Comparison of ENCODE assay signal across 20 cellular contexts in the genomic region with DNA sequence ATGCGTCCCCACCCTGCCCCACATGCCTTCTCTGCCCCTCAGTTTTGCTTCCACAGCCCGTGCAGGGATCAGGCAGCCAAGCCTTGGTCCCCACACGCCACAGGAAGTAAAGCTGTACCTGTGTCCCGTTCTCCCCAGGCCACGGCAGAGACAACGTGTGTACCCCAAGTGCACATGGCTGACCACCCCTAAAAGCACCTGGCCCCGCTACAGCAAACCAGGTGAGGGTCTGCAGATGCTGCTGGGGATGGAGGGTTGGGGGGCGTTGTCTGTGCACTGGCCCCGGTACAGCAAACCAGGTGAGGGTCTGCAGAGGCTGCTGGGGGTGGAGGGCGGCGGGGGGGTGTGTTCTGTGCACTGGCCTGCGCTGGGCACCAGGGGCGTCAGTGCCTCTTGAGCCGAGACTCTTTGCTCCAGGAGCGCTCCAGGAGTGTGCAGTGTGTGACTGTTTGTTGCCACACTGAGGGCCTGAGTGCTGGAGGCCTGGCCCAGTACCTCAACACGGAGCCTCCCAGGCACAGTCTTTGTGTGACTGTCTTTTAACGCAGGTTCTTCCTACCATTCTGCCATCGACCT. TPM values are rescaled to one million over a fixed set of nuclear protein-coding genes. Genes with fewer than 3 reads are reported as not detected.
DNase-seq lines count a peak whose midpoint lies in the region; ATAC-seq, FAIRE-seq and TF ChIP-seq lines count a peak whose summit lies in the region.
"Had no signal": no experiment of that assay in that cellular context is flagged by ENCODE, and none has a peak within 500 bp of the region (broad histone marks: within the 10 kb centered on the region; RNA-seq: fewer than 3 reads in every experiment).

No MANE protein-coding gene starts in this region.

- TF ChIP-seq CTCF in HepG2 (CRISPR knock-in tag; IDR thresholded peaks at IDR 0.05) = no peak
- no peak for TF ChIP-seq CTCF in right lobe of liver (IDR thresholded peaks at IDR 0.05)
- no peak for TF ChIP-seq CTCF in WTC11 (IDR thresholded peaks at IDR 0.05)
- no peak for TF ChIP-seq CTCF in osteoblast (IDR thresholded peaks at IDR 0.05; ENCODE audit: extremely low read depth, low read depth, low read length)

- no peak overlapping the region for H3K27ac Mint-ChIP-seq in WTC11
- H3K27ac Mint-ChIP-seq: HFFc6 had no signal

- POLR2A ChIA-PET in HepG2 (lab: Yijun Ruan, JAX) (interaction anchor here (1.7 kb wide), 1 partner anchor 19 kb away, joined by 5 read pairs; a partner anchor contains a TSS), WTC11 (lab: Charles Lee) (no interaction called here)

- no peak overlapping the region for H3K9ac ChIP-seq in HepG2 (ENCODE audit: insufficient read depth, low read depth, low read length)

- no peak for DNase-seq in HepG2 (ENCODE audit: low spot score)
- no peak for DNase-seq in right lobe of liver
- no peak for DNase-seq in WTC11 (ENCODE audit: low spot score)
- DNase-seq in osteoblast (ENCODE audit: insufficient read length, low spot score, missing footprints) = peak; percentile 75
- no peak for DNase-seq in SHP77 (lab: John Stamatoyannopoulos, UW)
- DNase-seq in NK-92 treated with Interleukin-12 subunit alpha and Interleukin-12 subunit beta, amount 100 ng/mL, for 24 hours (lab: John Stamatoyannopoulos, UW) = no peak
- DNase-seq: CD4-positive, alpha-beta memory T cell; GF-D8; GOT3; HFFc6; Karpas-422; NCI-H1048; NCI-H1436 treated with DMSO at 0.1 percent for 48 hours; NCI-H2029; NCI-H526; PC-9 had no signal

- H3K36me3 ChIP-seq in HepG2 (replicated peaks in 1 of 2; ENCODE audit: control insufficient read depth in 1 of 2, insufficient read depth in 2 of 2, low read length in 2 of 2) (peaks cover 50 to 84% of the 10 kb centered on the region in 2 experiments; a peak in 4 of 5 replicates), right lobe of liver (peaks cover 0 to 92% (median 36%) of the 10 kb centered on the region in 4 donors), osteoblast (ENCODE audit: insufficient read depth, low read length) (peaks cover 78% of the 10 kb centered on the region)

- TF ChIP-seq RAD21 in HepG2 (CRISPR knock-in tag; IDR thresholded peaks at IDR 0.05) = no peak

- H3K9me3 ChIP-seq in HepG2 (ENCODE audit: low read length) (no peaks in the 10 kb centered on the region), right lobe of liver (no peaks in the 10 kb centered on the region), osteoblast (ENCODE audit: low read depth, low read length) (no peaks in the 10 kb centered on the region)
- H3K9me3 ChIP-seq: SJSA1 had no signal

- WGBS in HepG2 (ENCODE audit: low lambda C conversion rate) = 94% methylated on average over 12 of the region's 18 CpGs
- 90% methylated on average over 10 of the region's 18 CpGs for WGBS in right lobe of liver (ENCODE audit: insufficient coverage, low coverage, low lambda C conversion rate, missing lambda C conversion rate)

- H3K4me1 ChIP-seq in HepG2 (ENCODE audit: insufficient read depth, low read length) (no peaks in the 10 kb centered on the region), right lobe of liver (no peaks in the 10 kb centered on the region), osteoblast (ENCODE audit: insufficient read depth, low read length) (no peaks in the 10 kb centered on the region)
- H3K4me1 ChIP-seq: SJSA1 had no signal

- no peak for FAIRE-seq in HepG2 (lab: Jason Lieb, UNC)
- FAIRE-seq: A204.1, GM12891 had no signal

- CTCF ChIA-PET in HepG2 (lab: Yijun Ruan, JAX; ENCODE audit: low intra/inter-chr PET ratio, low total read pairs) (no interaction called here), WTC11 (lab: Charles Lee) (interaction anchor here (1.8 kb wide), 1 partner anchor 18 kb away, joined by 11 read pairs; no protein-coding TSS in a partner anchor)

- no peak for TF ChIP-seq EP300 in HepG2 (IDR thresholded peaks at IDR 0.05; ENCODE audit: low read depth in 2 of 2, low read length in 2 of 2)
- no peak for TF ChIP-seq EP300 in HepG2 (CRISPR knock-in tag; IDR thresholded peaks at IDR 0.05; ENCODE audit: borderline replicate concordance)

- no peak overlapping the region for H3K4me2 ChIP-seq in HepG2 (ENCODE audit: low read depth, low read length)
- no peak overlapping the region for H3K4me2 ChIP-seq in osteoblast (ENCODE audit: insufficient read depth, low read length)
- H3K4me2 ChIP-seq: PC-9 had no signal

- H2AFZ ChIP-seq in HepG2 (ENCODE audit: low read length) = no peak overlapping the region
- no peak overlapping the region for H2AFZ ChIP-seq in osteoblast (ENCODE audit: low read length)
- H2AFZ ChIP-seq: PC-9 had no signal

- TF ChIP-seq POLR2A in HepG2 (IDR thresholded peaks at IDR 0.05; ENCODE audit: insufficient read depth in 1 of 2, low read depth in 2 of 2, low read length in 2 of 2) = no peak
- no peak for TF ChIP-seq POLR2A in right lobe of liver (IDR thresholded peaks at IDR 0.05)

- H3K4me3 Mint-ChIP-seq in WTC11 = no peak overlapping the region
- H3K4me3 Mint-ChIP-seq: CD4-positive, alpha-beta memory T cell; HFFc6 had no signal

- H3K4me3 ChIP-seq in HepG2 (replicated peaks in 1 of 3; ENCODE audit: insufficient read depth in 1 of 3, low read depth in 2 of 3, low read length in 3 of 3) = no peak overlapping the region
- no peak overlapping the region for H3K4me3 ChIP-seq in right lobe of liver
- H3K4me3 ChIP-seq in osteoblast (ENCODE audit: insufficient read depth, low read length) = no peak overlapping the region
- H3K4me3 ChIP-seq: PC-9, SJSA1 had no signal

- no peaks in the 10 kb centered on the region for H3K79me2 ChIP-seq in HepG2 (ENCODE audit: insufficient read depth, low read length)
- peaks cover 24% of the 10 kb centered on the region for H3K79me2 ChIP-seq in osteoblast (ENCODE audit: insufficient read depth, low read length)

- peaks cover 5% of the 10 kb centered on the region; the same call in 1 of the 2 replicates for H4K20me1 ChIP-seq in HepG2 (ENCODE audit: insufficient read depth, low read length)
- peaks cover 22% of the 10 kb centered on the region for H4K20me1 ChIP-seq in osteoblast (ENCODE audit: insufficient read depth, low read length)

- peaks cover 23% of the 10 kb centered on the region for H3K36me3 Mint-ChIP-seq in WTC11

- H3K4me1 Mint-ChIP-seq in WTC11 = no peaks in the 10 kb centered on the region

- peak; percentile 35 for ATAC-seq in HepG2
- ATAC-seq in right lobe of liver = no peak
- ATAC-seq in WTC11 = peak; percentile 75

- no peaks in the 10 kb centered on the region for H3K27me3 Mint-ChIP-seq in WTC11 (ENCODE audit: low read depth)
- H3K27me3 Mint-ChIP-seq: CD4-positive, alpha-beta memory T cell had no signal

- BruUV-seq in HepG2 (replicated peaks; lab: Mats Ljungman, UMichigan) = no TSS peak

- no peak overlapping the region for H3K27ac ChIP-seq in HepG2 (ENCODE audit: extremely low read length, insufficient read depth, low read length)
- no peak overlapping the region for H3K27ac ChIP-seq in right lobe of liver
- no peak overlapping the region for H3K27ac ChIP-seq in osteoblast (ENCODE audit: low read depth, low read length)
- H3K27ac ChIP-seq: PC-9, RWPE1, SJSA1 had no signal

- no peaks in the 10 kb centered on the region for H3K9me3 Mint-ChIP-seq in WTC11
- H3K9me3 Mint-ChIP-seq: HFFc6 had no signal

- intact Hi-C loops in HepG2 (cut with micrococcal nuclease; ENCODE audit: unreplicated experiment) = no loop called here
- intact Hi-C loops in right lobe of liver (cut with DNase I) = no loop called here

- H3K27me3 ChIP-seq in HepG2 (ENCODE audit: control insufficient read depth in 1 of 2, insufficient read depth in 2 of 2, low read length in 2 of 2) (no peaks in the 10 kb centered on the region), right lobe of liver (no peaks in the 10 kb centered on the region), osteoblast (ENCODE audit: insufficient read depth, low read length) (no peaks in the 10 kb centered on the region)
- H3K27me3 ChIP-seq: SJSA1 had no signal

- in situ Hi-C loops in HepG2 (cut with HindIII; ENCODE audit: extremely low pct_ligation_motif_present, low pct_unique_long_range_greater_than_20kb) = no loop called here

RNA-seq across cellular contexts. Expression of a gene that starts 18.8 kb away (rescaled TPM):
- 98.4 and 138 TPM in 2 replicates for total RNA-seq in HepG2 (2016; rRNA removed; fragmentation: Illumina TruSeq; extraction: Trizol)
- total RNA-seq in HepG2 (2016; cell fraction: cytosol; rRNA removed; fragmentation: Illumina TruSeq; extraction: Trizol; ENCODE audit: low read depth) = 70.6 and 87.2 TPM in 2 replicates
- total RNA-seq in HepG2 (2016; cell fraction: insoluble cytoplasmic fraction; rRNA removed; fragmentation: Illumina TruSeq; extraction: Trizol) = 75.7 and 144 TPM in 2 replicates
- 50.6 and 58.6 TPM in 2 replicates for total RNA-seq in HepG2 (2016; cell fraction: membrane; rRNA removed; fragmentation: Illumina TruSeq; extraction: Trizol)
- 110 and 124 TPM in 2 replicates for total RNA-seq in HepG2 (2016; cell fraction: nucleus; rRNA removed; fragmentation: Illumina TruSeq; extraction: Trizol)
- 206 and 274 TPM in 2 replicates for polyA plus RNA-seq in HepG2 (2011; rRNA removed)
- 65.2 and 80.6 TPM in 2 replicates for polyA plus RNA-seq in HepG2 (2011; cell fraction: cytosol; rRNA removed)
- 1,625 and 1,754 TPM in 2 replicates for polyA plus RNA-seq in HepG2 (2011; cell fraction: nucleus; rRNA removed)
- 188 and 209 TPM in 2 replicates for polyA plus RNA-seq in HepG2 (2012)
- polyA plus RNA-seq in HepG2 (2016; cell fraction: cytosol; fragmentation: Illumina TruSeq; extraction: Trizol; ENCODE audit: low read depth) = 17.8 and 22.1 TPM in 2 replicates
- 69.5 and 77.6 TPM in 2 replicates for polyA plus RNA-seq in HepG2 (2016; cell fraction: insoluble cytoplasmic fraction; fragmentation: Illumina TruSeq; extraction: Trizol; ENCODE audit: low read depth)
- polyA plus RNA-seq in HepG2 (2016; cell fraction: membrane; fragmentation: Illumina TruSeq; extraction: Trizol; ENCODE audit: low read depth) = 24.7 and 32.6 TPM in 2 replicates
- 312 and 330 TPM in 2 replicates for polyA plus RNA-seq in HepG2 (2016; cell fraction: nucleus; fragmentation: Illumina TruSeq; extraction: Trizol; ENCODE audit: insufficient read depth, low read depth)
- polyA minus RNA-seq in HepG2 (2011; rRNA and poly(A)+ RNA removed; ENCODE audit: low replicate concordance) = 107 and 121 TPM in 2 replicates
- polyA minus RNA-seq in HepG2 (2011; cell fraction: cytosol; rRNA and poly(A)+ RNA removed) = 35.2 and 43.3 TPM in 2 replicates
- polyA minus RNA-seq in HepG2 (2011; cell fraction: nucleus; rRNA and poly(A)+ RNA removed) = 166 and 179 TPM in 2 replicates
- total RNA-seq in right lobe of liver = 10 to 100 TPM; 66.6 to 91.6 (median 77.9) TPM
- 113 to 155 TPM (median 127 TPM) in 3 replicates for total RNA-seq in WTC11 (2021)
- total RNA-seq in osteoblast = 225 and 230 TPM in 2 replicates

RNA-seq across cellular contexts. Expression of a gene that starts 26.5 kb away (rescaled TPM):
- total RNA-seq in HepG2 (2016; rRNA removed; fragmentation: Illumina TruSeq; extraction: Trizol) (7.2 and 9.1 TPM in 2 replicates), right lobe of liver (1 to 10 TPM in 2 of 6 experiments, under 1 TPM in 4; 0.31 to 1.6 (median 0.77) TPM), WTC11 (2021) (3.4 to 3.8 TPM (median 3.5 TPM) in 3 replicates), osteoblast (4.7 and 5.1 TPM in 2 replicates)
- 3.5 and 3.7 TPM in 2 replicates for total RNA-seq in HepG2 (2016; cell fraction: cytosol; rRNA removed; fragmentation: Illumina TruSeq; extraction: Trizol; ENCODE audit: low read depth)
- 8.1 and 8.7 TPM in 2 replicates for total RNA-seq in HepG2 (2016; cell fraction: insoluble cytoplasmic fraction; rRNA removed; fragmentation: Illumina TruSeq; extraction: Trizol)
- total RNA-seq in HepG2 (2016; cell fraction: membrane; rRNA removed; fragmentation: Illumina TruSeq; extraction: Trizol) = 8.1 and 9.5 TPM in 2 replicates
- 7.2 and 7.7 TPM in 2 replicates for total RNA-seq in HepG2 (2016; cell fraction: nucleus; rRNA removed; fragmentation: Illumina TruSeq; extraction: Trizol)
- 14.8 and 20.0 TPM in 2 replicates for polyA plus RNA-seq in HepG2 (2011; rRNA removed)
- 14.8 and 18.9 TPM in 2 replicates for polyA plus RNA-seq in HepG2 (2011; cell fraction: cytosol; rRNA removed)
- 89.3 and 96.4 TPM in 2 replicates for polyA plus RNA-seq in HepG2 (2011; cell fraction: nucleus; rRNA removed)
- polyA plus RNA-seq in HepG2 (2012) = 6.5 and 12.0 TPM in 2 replicates
- 2.9 and 3.1 TPM in 2 replicates for polyA plus RNA-seq in HepG2 (2016; cell fraction: cytosol; fragmentation: Illumina TruSeq; extraction: Trizol; ENCODE audit: low read depth)
- polyA plus RNA-seq in HepG2 (2016; cell fraction: insoluble cytoplasmic fraction; fragmentation: Illumina TruSeq; extraction: Trizol; ENCODE audit: low read depth) = 6.7 and 7.1 TPM in 2 replicates
- 6.5 and 7.5 TPM in 2 replicates for polyA plus RNA-seq in HepG2 (2016; cell fraction: membrane; fragmentation: Illumina TruSeq; extraction: Trizol; ENCODE audit: low read depth)
- 17.7 and 19.3 TPM in 2 replicates for polyA plus RNA-seq in HepG2 (2016; cell fraction: nucleus; fragmentation: Illumina TruSeq; extraction: Trizol; ENCODE audit: insufficient read depth, low read depth)
- polyA minus RNA-seq in HepG2 (2011; rRNA and poly(A)+ RNA removed; ENCODE audit: low replicate concordance) = 23.7 and 30.7 TPM in 2 replicates
- polyA minus RNA-seq in HepG2 (2011; cell fraction: cytosol; rRNA and poly(A)+ RNA removed) = 5.4 and 5.5 TPM in 2 replicates
- polyA minus RNA-seq in HepG2 (2011; cell fraction: nucleus; rRNA and poly(A)+ RNA removed) = 16.0 and 17.0 TPM in 2 replicates

RNA-seq across cellular contexts. Expression of a gene that starts 31.0 kb away (rescaled TPM):
- 161 and 185 TPM in 2 replicates for total RNA-seq in HepG2 (2016; rRNA removed; fragmentation: Illumina TruSeq; extraction: Trizol)
- total RNA-seq in HepG2 (2016; cell fraction: cytosol; rRNA removed; fragmentation: Illumina TruSeq; extraction: Trizol; ENCODE audit: low read depth) = 94.2 and 96.8 TPM in 2 replicates
- 145 and 195 TPM in 2 replicates for total RNA-seq in HepG2 (2016; cell fraction: insoluble cytoplasmic fraction; rRNA removed; fragmentation: Illumina TruSeq; extraction: Trizol)
- 140 and 142 TPM in 2 replicates for total RNA-seq in HepG2 (2016; cell fraction: membrane; rRNA removed; fragmentation: Illumina TruSeq; extraction: Trizol)
- 81.3 and 94.7 TPM in 2 replicates for total RNA-seq in HepG2 (2016; cell fraction: nucleus; rRNA removed; fragmentation: Illumina TruSeq; extraction: Trizol)
- polyA plus RNA-seq in HepG2 (2011; rRNA removed) = 110 and 152 TPM in 2 replicates
- 84.2 and 120 TPM in 2 replicates for polyA plus RNA-seq in HepG2 (2011; cell fraction: cytosol; rRNA removed)
- 168 and 179 TPM in 2 replicates for polyA plus RNA-seq in HepG2 (2011; cell fraction: nucleus; rRNA removed)
- 45.2 and 119 TPM in 2 replicates for polyA plus RNA-seq in HepG2 (2012)
- polyA plus RNA-seq in HepG2 (2016; cell fraction: cytosol; fragmentation: Illumina TruSeq; extraction: Trizol; ENCODE audit: low read depth) = 63.1 and 64.3 TPM in 2 replicates
- polyA plus RNA-seq in HepG2 (2016; cell fraction: insoluble cytoplasmic fraction; fragmentation: Illumina TruSeq; extraction: Trizol; ENCODE audit: low read depth) = 127 and 159 TPM in 2 replicates
- polyA plus RNA-seq in HepG2 (2016; cell fraction: membrane; fragmentation: Illumina TruSeq; extraction: Trizol; ENCODE audit: low read depth) = 87.3 and 99.0 TPM in 2 replicates
- polyA plus RNA-seq in HepG2 (2016; cell fraction: nucleus; fragmentation: Illumina TruSeq; extraction: Trizol; ENCODE audit: insufficient read depth, low read depth) = 138 and 154 TPM in 2 replicates
- polyA minus RNA-seq in HepG2 (2011; rRNA and poly(A)+ RNA removed; ENCODE audit: low replicate concordance) = 34.9 and 340 TPM in 2 replicates
- 99.4 and 107 TPM in 2 replicates for polyA minus RNA-seq in HepG2 (2011; cell fraction: cytosol; rRNA and poly(A)+ RNA removed)
- 34.8 and 42.6 TPM in 2 replicates for polyA minus RNA-seq in HepG2 (2011; cell fraction: nucleus; rRNA and poly(A)+ RNA removed)
- total RNA-seq in right lobe of liver = under 1 TPM in 4 of 6 experiments, not detected in 2; 0.13 to 0.86 (median 0.36) TPM
- total RNA-seq in WTC11 (2021) = 150 to 209 TPM (median 163 TPM) in 3 replicates
- total RNA-seq in osteoblast = 166 and 239 TPM in 2 replicates
- polyA plus RNA-seq: CD4-positive, alpha-beta memory T cell had no signal

RNA-seq across cellular contexts. Expression of a gene that starts 56.4 kb away (rescaled TPM):
- total RNA-seq in HepG2 (2016; rRNA removed; fragmentation: Illumina TruSeq; extraction: Trizol) = 98.5 and 107 TPM in 2 replicates
- total RNA-seq in HepG2 (2016; cell fraction: cytosol; rRNA removed; fragmentation: Illumina TruSeq; extraction: Trizol; ENCODE audit: low read depth) = 134 and 176 TPM in 2 replicates
- total RNA-seq in HepG2 (2016; cell fraction: insoluble cytoplasmic fraction; rRNA removed; fragmentation: Illumina TruSeq; extraction: Trizol) = 103 and 113 TPM in 2 replicates
- total RNA-seq in HepG2 (2016; cell fraction: membrane; rRNA removed; fragmentation: Illumina TruSeq; extraction: Trizol) = 127 and 160 TPM in 2 replicates
- total RNA-seq in HepG2 (2016; cell fraction: nucleus; rRNA removed; fragmentation: Illumina TruSeq; extraction: Trizol) = 48.8 and 61.5 TPM in 2 replicates
- polyA plus RNA-seq in HepG2 (2011; rRNA removed) = 98.2 and 108 TPM in 2 replicates
- polyA plus RNA-seq in HepG2 (2011; cell fraction: cytosol; rRNA removed) = 100 and 138 TPM in 2 replicates
- polyA plus RNA-seq in HepG2 (2011; cell fraction: nucleus; rRNA removed) = 490 and 545 TPM in 2 replicates
- 37.2 and 56.0 TPM in 2 replicates for polyA plus RNA-seq in HepG2 (2012)
- polyA plus RNA-seq in HepG2 (2016; cell fraction: cytosol; fragmentation: Illumina TruSeq; extraction: Trizol; ENCODE audit: low read depth) = 170 and 205 TPM in 2 replicates
- polyA plus RNA-seq in HepG2 (2016; cell fraction: insoluble cytoplasmic fraction; fragmentation: Illumina TruSeq; extraction: Trizol; ENCODE audit: low read depth) = 116 and 132 TPM in 2 replicates
- polyA plus RNA-seq in HepG2 (2016; cell fraction: membrane; fragmentation: Illumina TruSeq; extraction: Trizol; ENCODE audit: low read depth) = 126 and 153 TPM in 2 replicates
- 123 and 136 TPM in 2 replicates for polyA plus RNA-seq in HepG2 (2016; cell fraction: nucleus; fragmentation: Illumina TruSeq; extraction: Trizol; ENCODE audit: insufficient read depth, low read depth)
- 22.3 and 116 TPM in 2 replicates for polyA minus RNA-seq in HepG2 (2011; rRNA and poly(A)+ RNA removed; ENCODE audit: low replicate concordance)
- polyA minus RNA-seq in HepG2 (2011; cell fraction: cytosol; rRNA and poly(A)+ RNA removed) = 31.8 and 36.4 TPM in 2 replicates
- polyA minus RNA-seq in HepG2 (2011; cell fraction: nucleus; rRNA and poly(A)+ RNA removed) = 46.0 and 51.1 TPM in 2 replicates
- total RNA-seq in right lobe of liver = 10 to 100 TPM; 16.7 to 44.1 (median 20.7) TPM
- total RNA-seq in WTC11 (2021) = 64.5 to 64.7 TPM (median 64.6 TPM) in 3 replicates
- 48.6 and 48.9 TPM in 2 replicates for total RNA-seq in osteoblast

Comparison
In these comparisons a context has a peak if more than half of its experiments do, and no peak if none do; other contexts are left out.
1. ATAC-seq: peak in HepG2 (single experiment) and WTC11 (single experiment); none in right lobe of liver (0 of 4).
2. RNA of a gene that starts 31.0 kb away (total RNA-seq): 150 to 209 TPM in WTC11, 81.3 to 195 TPM in HepG2 and 166 to 239 TPM in osteoblast; 0.13 to 0.86 TPM in right lobe of liver; every median in the first group is over 10 times any median in the second.